In genomic region chr1:155063550-155064108, GRCh38 we compare ENCODE assay signal across 8 cellular contexts.
DNase-seq lines count a peak whose midpoint lies in the region; ATAC-seq and TF ChIP-seq lines count a peak whose summit lies in the region.

Gene EFNA4 (plus strand): TSS chr1:155063740. CDS start chr1:155063824, 84 bp downstream.

- DNase-seq in NCI-H1436 (lab: John Stamatoyannopoulos, UW) (peak; percentile 47), NCI-H1436 treated with DMSO at 0.1 percent for 48 hours (lab: John Stamatoyannopoulos, UW) (no peak), NCI-H2171 (lab: John Stamatoyannopoulos, UW) (peak; percentile 72), cardiac fibroblast (ENCODE audit: low read depth in 2 of 2) (peak; percentile 80 to 82), iris pigment epithelial cell (ENCODE audit: low read depth) (peak; percentile 87)
- peak; percentile 59 to 82 for DNase-seq in stimulated activated CD4-positive, alpha-beta T cell treated with anti-CD3 and anti-CD28 coated beads, Interleukin-12 subunit alpha, Interleukin-12 subunit beta, amount 100 ng/mL, for 24 hours (ENCODE audit: low read depth in 2 of 2)

- no peak for TF ChIP-seq CTCF in WI38 (IDR thresholded peaks at IDR 0.05; ENCODE audit: low read depth, low read length)
- no peak for TF ChIP-seq CTCF in cardiac fibroblast (IDR thresholded peaks at IDR 0.05; ENCODE audit: low read depth, low read length)

- ATAC-seq in HG02840 (IDR thresholded peaks at IDR 0.05; ENCODE audit: low FRiP score, unreplicated experiment) = peak; percentile 68

- peak within 1 kb of the TSS; percentile 91 for H3K4me3 ChIP-seq in WI38 (ENCODE audit: low read depth, low read length)
- H3K4me3 ChIP-seq in cardiac fibroblast (replicated peaks in 1 of 2; ENCODE audit: low read depth in 2 of 2, low read length in 2 of 2) = peak within 1 kb of the TSS; percentile 89 to 96
